Comparison of ENCODE assay signal across 1 cellular context in the genomic region with DNA sequence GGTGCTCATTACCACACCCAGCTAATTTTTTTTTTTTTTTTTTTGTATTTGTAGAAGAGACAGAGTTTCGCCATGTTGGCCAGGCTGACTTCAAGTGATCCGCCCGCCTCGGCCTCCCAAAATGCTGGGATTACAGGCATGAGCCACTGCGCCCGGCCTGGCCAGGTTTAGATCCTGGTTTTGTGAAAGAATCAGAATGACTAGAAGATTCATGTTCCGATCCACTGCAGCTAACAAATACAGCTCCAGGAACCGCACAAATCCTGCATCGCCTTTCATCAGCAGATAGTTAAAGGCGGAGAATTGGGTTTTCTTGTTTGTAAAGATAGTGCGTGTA.
TF ChIP-seq lines count a peak whose summit lies in the region.

No MANE protein-coding gene starts in this region.

TF ChIP-seq in K562, 482 proteins besides CTCF, POLR2A, EP300 and RAD21 (continued from another document):
- TF ChIP-seq CTCFL (IDR thresholded peaks at IDR 0.05; ENCODE audit: borderline replicate concordance, insufficient read depth, low read depth, low read length, poor library complexity, severe bottlenecking) (no peak), NR1H2 (CRISPR knock-in tag; IDR thresholded peaks at IDR 0.05) (no peak), COPS2 (conservative IDR thresholded peaks at IDR 0.05) (no peak), CSDE1 (IDR thresholded peaks at IDR 0.05) (no peak), TEAD2 (tag; IDR thresholded peaks at IDR 0.05) (no peak), LARP7 (IDR thresholded peaks at IDR 0.05) (no peak), ETS2 (tag; IDR thresholded peaks at IDR 0.05; ENCODE audit: borderline replicate concordance, poor library complexity, severe bottlenecking) (no peak), ZNF197 (CRISPR knock-in tag; IDR thresholded peaks at IDR 0.05; ENCODE audit: low read depth) (0 out of 2 replicates have a peak, but pooled peaks have one; percentile 23), ETV6 (IDR thresholded peaks at IDR 0.05; ENCODE audit: borderline replicate concordance in 1 of 2, low read depth in 2 of 2, low read length in 1 of 2) (no peak), ETV6 (CRISPR knock-in tag; IDR thresholded peaks at IDR 0.05; ENCODE audit: borderline replicate concordance) (no peak), HMG20B (CRISPR knock-in tag; IDR thresholded peaks at IDR 0.05) (no peak), TAF7 (tag; IDR thresholded peaks at IDR 0.05) (0 out of 2 replicates have a peak, but pooled peaks have one; percentile 23), POLR2AphosphoS2 (IDR thresholded peaks at IDR 0.05; ENCODE audit: low read length) (no peak), RBM15 (IDR thresholded peaks at IDR 0.05; ENCODE audit: insufficient read depth, low read length) (no peak), ZNF699 (CRISPR knock-in tag; IDR thresholded peaks at IDR 0.05; ENCODE audit: insufficient replicate concordance) (no peak), NFE2 (IDR thresholded peaks at IDR 0.05; ENCODE audit: low read depth) (no peak), ZNF324 (CRISPR knock-in tag; IDR thresholded peaks at IDR 0.05) (no peak), FOXK2 (conservative IDR thresholded peaks at IDR 0.05 in 1 of 2, IDR thresholded peaks at IDR 0.05 in 1 of 2; ENCODE audit: low read depth in 2 of 2) (no peak)
